1 cellular context compared by ENCODE assay signal in the genomic region with DNA sequence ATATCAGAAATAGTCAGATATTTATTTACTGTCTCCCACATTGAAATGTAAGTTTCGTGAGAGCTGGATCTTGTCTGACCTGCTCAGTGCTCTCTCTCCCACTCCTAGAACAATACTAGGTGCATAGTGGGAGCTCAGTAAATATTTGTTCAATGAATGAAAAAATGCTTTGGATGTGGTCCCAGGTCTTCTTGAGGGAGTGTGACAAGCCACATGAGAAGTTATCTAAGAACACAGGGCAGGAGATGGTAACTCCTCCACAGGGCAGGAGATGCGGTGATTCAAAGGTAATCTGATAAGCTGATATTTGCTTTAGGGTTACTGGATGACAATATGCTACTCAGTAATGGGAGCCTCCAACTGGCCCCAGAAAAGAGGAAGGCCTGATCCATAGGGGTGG.
TF ChIP-seq lines count a peak whose summit lies in the region.

No MANE protein-coding gene starts in this region.

TF ChIP-seq in A549, 52 proteins besides CTCF, POLR2A, EP300 and RAD21 (continued from another document):
- TF ChIP-seq MAFK (IDR thresholded peaks at IDR 0.05; ENCODE audit: partially characterized antibody) (no peak), MAZ (IDR thresholded peaks at IDR 0.05; ENCODE audit: borderline replicate concordance, low read depth, low read length) (no peak), FOXS1 (CRISPR knock-in tag; IDR thresholded peaks at IDR 0.05) (no peak), HOXB13 (CRISPR knock-in tag; IDR thresholded peaks at IDR 0.05; ENCODE audit: low read depth) (no peak), NPAS2 (CRISPR knock-in tag; IDR thresholded peaks at IDR 0.05; ENCODE audit: borderline replicate concordance) (no peak), HES2 (IDR thresholded peaks at IDR 0.05) (no peak), SMC3 (IDR thresholded peaks at IDR 0.05) (no peak), RARB (CRISPR knock-in tag; IDR thresholded peaks at IDR 0.05) (no peak), PBX3 (IDR thresholded peaks at IDR 0.05) (no peak), JUNB (IDR thresholded peaks at IDR 0.05) (0 out of 2 replicates have a peak, but pooled peaks have one; percentile 28)
- TF ChIP-seq, protein P1, sequence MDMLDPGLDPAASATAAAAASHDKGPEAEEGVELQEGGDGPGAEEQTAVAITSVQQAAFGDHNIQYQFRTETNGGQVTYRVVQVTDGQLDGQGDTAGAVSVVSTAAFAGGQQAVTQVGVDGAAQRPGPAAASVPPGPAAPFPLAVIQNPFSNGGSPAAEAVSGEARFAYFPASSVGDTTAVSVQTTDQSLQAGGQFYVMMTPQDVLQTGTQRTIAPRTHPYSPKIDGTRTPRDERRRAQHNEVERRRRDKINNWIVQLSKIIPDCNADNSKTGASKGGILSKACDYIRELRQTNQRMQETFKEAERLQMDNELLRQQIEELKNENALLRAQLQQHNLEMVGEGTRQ (IDR thresholded peaks at IDR 0.05), result no peak
